Comparison of ENCODE assay signal across 24 cellular contexts in genomic region chr16:66337434-66338188, GRCh38. TPM values are rescaled to one million over a fixed set of nuclear protein-coding genes. Genes with fewer than 3 reads are reported as not detected.
A peak's percentile ranks its signal among the peaks of the same experiment; 100 is the strongest.
DNase-seq lines count a peak whose midpoint lies in the region; ATAC-seq and TF ChIP-seq lines count a peak whose summit lies in the region.
"Had no signal": no experiment of that assay in that cellular context is flagged by ENCODE, and none has a peak within 500 bp of the region (broad histone marks: within the 10 kb centered on the region; RNA-seq: fewer than 3 reads in every experiment).

No MANE protein-coding gene starts in this region.

- no peaks in the 10 kb centered on the region for H3K36me3 ChIP-seq in heart right ventricle
- H3K36me3 ChIP-seq in adipocyte (ENCODE audit: control insufficient read depth, insufficient read depth, low read length, severe bottlenecking), result no peaks in the 10 kb centered on the region
- H3K36me3 ChIP-seq in mucosa of descending colon (ENCODE audit: low read depth), result no peaks in the 10 kb centered on the region

- peaks cover 0 to 24% (median 8%) of the 10 kb centered on the region in 7 donors for H3K27me3 ChIP-seq in heart right ventricle
- H3K27me3 ChIP-seq in adipocyte (replicated peaks; ENCODE audit: control insufficient read depth, insufficient read depth, low read length), result peaks cover 63% of the 10 kb centered on the region

- H3K4me1 ChIP-seq in heart right ventricle (peaks cover 0 to 12% (median 7%) of the 10 kb centered on the region in 9 donors), adipocyte (ENCODE audit: control insufficient read depth, insufficient read depth, low read length) (no peaks in the 10 kb centered on the region), mucosa of descending colon (ENCODE audit: low read depth) (peaks cover 8% of the 10 kb centered on the region)

- ATAC-seq in heart right ventricle (peak in 6 of 8 donors; percentile 20 to 62 (median 43)), mucosa of descending colon (peak; percentile 79), HG03108 (IDR thresholded peaks at IDR 0.05; ENCODE audit: unreplicated experiment) (no peak), GM21576 (IDR thresholded peaks at IDR 0.05; ENCODE audit: unreplicated experiment) (no peak)
- ATAC-seq: Panc1 had no signal

- DNase-seq in heart right ventricle (no peak), cardiac septum (ENCODE audit: low spot score) (no peak), adipocyte (ENCODE audit: low read depth) (peak; percentile 7), mucosa of descending colon (peak in 2 of 3 donors; percentile 24 to 41), DMS153 (lab: John Stamatoyannopoulos, UW) (no peak)
- DNase-seq: 8988T, ACHN, Calu3, DND-41, Karpas-422, NCI-H1092 treated with DMSO at 0.1 percent for 48 hours, NCI-H1436, NCI-H187, NCI-H2171 treated with DMSO at 0.1 percent for 48 hours, NCI-H345, NCI-H524, SHP77 had no signal

- no peak overlapping the region for H3K4me3 ChIP-seq in heart right ventricle
- no peak overlapping the region for H3K4me3 ChIP-seq in adipocyte (ENCODE audit: low read length)
- H3K4me3 ChIP-seq in mucosa of descending colon, result no peak overlapping the region

- TF ChIP-seq CTCF in heart right ventricle (IDR thresholded peaks at IDR 0.05) (no peak), mucosa of descending colon (IDR thresholded peaks at IDR 0.05) (no peak)

- no peak overlapping the region for H3K9ac ChIP-seq in adipocyte (ENCODE audit: low read length)

- 60 to 77% methylated on average over 10 of the region's 10 CpGs for WGBS in heart right ventricle, 2 donors

- H3K27ac ChIP-seq in heart right ventricle, result no peak overlapping the region
- H3K27ac ChIP-seq: RWPE1 had no signal

- H3K9me3 ChIP-seq in heart right ventricle, result peaks cover 0 to 7% (median 0%) of the 10 kb centered on the region in 11 donors
- H3K9me3 ChIP-seq in adipocyte (ENCODE audit: control insufficient read depth, low read length), result peaks cover 10% of the 10 kb centered on the region
- H3K9me3 ChIP-seq in mucosa of descending colon, result no peaks in the 10 kb centered on the region

- intact Hi-C loops in heart right ventricle (cut with DNase I) (no loop called here), cardiac septum (cut with DNase I) (no loop called here), mucosa of descending colon (cut with DNase I, micrococcal nuclease) (no loop called here)

RNA-seq across cellular contexts. Expression of gene CDH5, which starts 28.9 kb away (rescaled TPM):
- total RNA-seq in heart right ventricle (10 to 100 TPM; 40.3 to 81.2 (median 55.9) TPM), cardiac septum (51.9 TPM), mucosa of descending colon (10 to 100 TPM in 2 of 3 donors, 1 to 10 TPM in 1; 5.5 to 17.0 (median 10.2) TPM)
- 10 to 100 TPM; 39.4 to 53.9 TPM for polyA plus RNA-seq in heart right ventricle
- total RNA-seq: Calu3, HT-29, OCI-LY7 had no signal
- polyA plus RNA-seq: BJ had no signal

Comparison
In these comparisons a context has a peak if more than half of its experiments do, and no peak if none do; other contexts are left out.
1. ATAC-seq: peak in heart right ventricle (6 of 8) and mucosa of descending colon (single experiment); none in HG03108 (single experiment) and GM21576 (single experiment).
2. DNase-seq: peak in adipocyte (single experiment) and mucosa of descending colon (2 of 3); none in heart right ventricle (0 of 2), cardiac septum (single experiment) and DMS153 (single experiment).